12 cellular contexts compared by ENCODE assay signal in genomic region chr19:47730521-47730889, GRCh38. TPM values are rescaled to one million over a fixed set of nuclear protein-coding genes. Genes with fewer than 3 reads are reported as not detected.
DNase-seq lines count a peak whose midpoint lies in the region; ATAC-seq and TF ChIP-seq lines count a peak whose summit lies in the region.
"Had no signal": no experiment of that assay in that cellular context is flagged by ENCODE, and none has a peak within 500 bp of the region (broad histone marks: within the 10 kb centered on the region; RNA-seq: fewer than 3 reads in every experiment).

No MANE protein-coding gene starts in this region.

- no peaks in the 10 kb centered on the region for H3K36me3 Mint-ChIP-seq in activated naive CD4-positive, alpha-beta T cell treated with anti-CD3 and anti-CD28 coated beads for 36 hours (ENCODE audit: low read depth)
- H3K36me3 Mint-ChIP-seq in activated naive CD8-positive, alpha-beta T cell, result no peaks in the 10 kb centered on the region

- intact Hi-C loops in activated naive CD4-positive, alpha-beta T cell treated with anti-CD3 and anti-CD28 coated beads for 36 hours (cut with micrococcal nuclease), result no loop called here
- intact Hi-C loops in lower leg skin (cut with DNase I; ENCODE audit: low total_unique reads), result no loop called here

- H3K36me3 ChIP-seq in lung (ENCODE audit: control insufficient read depth in 2 of 2, insufficient read depth in 2 of 2, low read length in 2 of 2) (peaks cover 0 to 19% of the 10 kb centered on the region in 2 donors), tibial nerve (peaks cover 0 to 72% (median 5%) of the 10 kb centered on the region in 3 donors)
- H3K36me3 ChIP-seq: neutrophil had no signal

- H3K4me1 Mint-ChIP-seq in activated naive CD4-positive, alpha-beta T cell treated with anti-CD3 and anti-CD28 coated beads for 36 hours (ENCODE audit: low read depth), result peaks cover 14% of the 10 kb centered on the region
- H3K4me1 Mint-ChIP-seq in activated naive CD8-positive, alpha-beta T cell (ENCODE audit: low read depth), result peaks cover 11% of the 10 kb centered on the region

- TF ChIP-seq POLR2A in tibial nerve (IDR thresholded peaks at IDR 0.05) (no peak), lower leg skin (IDR thresholded peaks at IDR 0.05) (no peak)

- H3K9me3 Mint-ChIP-seq in activated naive CD4-positive, alpha-beta T cell treated with anti-CD3 and anti-CD28 coated beads for 36 hours, result no peaks in the 10 kb centered on the region
- H3K9me3 Mint-ChIP-seq in activated naive CD8-positive, alpha-beta T cell (ENCODE audit: low read depth), result no peaks in the 10 kb centered on the region

- peak overlapping the region; percentile 75 for H3K4me3 Mint-ChIP-seq in activated naive CD4-positive, alpha-beta T cell treated with anti-CD3 and anti-CD28 coated beads for 36 hours
- H3K4me3 Mint-ChIP-seq in activated naive CD8-positive, alpha-beta T cell, result peak overlapping the region; percentile 66

- no peak overlapping the region for H3K27ac Mint-ChIP-seq in activated naive CD4-positive, alpha-beta T cell treated with anti-CD3 and anti-CD28 coated beads for 36 hours
- no peak overlapping the region for H3K27ac Mint-ChIP-seq in activated naive CD8-positive, alpha-beta T cell

- CTCF ChIA-PET in activated naive CD4-positive, alpha-beta T cell treated with anti-CD3 and anti-CD28 coated beads for 36 hours (lab: Charles Lee), result interaction anchor here (0.6 kb wide), 2 partner anchors 371 to 487 kb away, joined by 3 read pairs; no protein-coding TSS in a partner anchor

- ATAC-seq in lung (ENCODE audit: insufficient read depth, low FRiP score) (no peak), HG03354 (IDR thresholded peaks at IDR 0.05; ENCODE audit: poor library complexity, severe bottlenecking, unreplicated experiment) (no peak)

- DNase-seq in activated naive CD4-positive, alpha-beta T cell treated with anti-CD3 and anti-CD28 coated beads for 36 hours, result no peak
- no peak for DNase-seq in activated naive CD4-positive, alpha-beta T cell treated with anti-CD3 and anti-CD28 coated beads, Interleukin-2, amount 50 U/mL, for 16 hours
- DNase-seq in lung (ENCODE audit: low spot score) (no peak), tibial nerve (ENCODE audit: low spot score in 2 of 2) (no peak), DMS114 treated with DMSO at 0.1 percent for 48 hours (lab: John Stamatoyannopoulos, UW; ENCODE audit: unreplicated experiment) (no peak), lower leg skin (ENCODE audit: low spot score in 2 of 2) (no peak)
- DNase-seq: activated gamma-delta T cell; effector CD4-positive, alpha-beta T cell had no signal

- TF ChIP-seq EP300 in tibial nerve (IDR thresholded peaks at IDR 0.05), result no peak

- no peaks in the 10 kb centered on the region for H3K27me3 ChIP-seq in lung (ENCODE audit: control insufficient read depth, insufficient read depth)
- H3K27me3 ChIP-seq in tibial nerve, result no peaks in the 10 kb centered on the region

- H3K4me3 ChIP-seq in lung (no peak overlapping the region), tibial nerve (no peak overlapping the region), lower leg skin (ENCODE audit: low read depth, poor library complexity, severe bottlenecking) (no peak overlapping the region)

- WGBS in lung, 2 donors, result 87 to 88% methylated on average over 8 of the region's 8 CpGs
- 82 to 86% methylated on average over 8 of the region's 8 CpGs for WGBS in tibial nerve, 2 donors
- WGBS in lower leg skin, 2 donors, result 83 to 87% methylated on average over 8 of the region's 8 CpGs

- H3K27ac ChIP-seq in lung (ENCODE audit: low read depth in 1 of 2, low read length in 1 of 2) (peak overlapping the region; percentile 27 to 87), tibial nerve (peak overlapping the region in 3 of 4 donors; percentile 82 to 90 (median 88))
- H3K27ac ChIP-seq: neutrophil had no signal

- no peaks in the 10 kb centered on the region for H3K9me3 ChIP-seq in lung (ENCODE audit: control insufficient read depth in 2 of 2, insufficient read depth in 1 of 2, low read length in 1 of 2)
- H3K9me3 ChIP-seq in tibial nerve, result no peaks in the 10 kb centered on the region
- H3K9me3 ChIP-seq: neutrophil had no signal

- H3K4me1 ChIP-seq in lung (ENCODE audit: control insufficient read depth in 2 of 2, insufficient read depth in 2 of 2, low read length in 2 of 2) (peaks cover 0 to 17% of the 10 kb centered on the region in 2 donors), tibial nerve (peaks cover 0 to 49% (median 14%) of the 10 kb centered on the region in 4 donors)

- H3K27me3 Mint-ChIP-seq in activated naive CD4-positive, alpha-beta T cell treated with anti-CD3 and anti-CD28 coated beads for 36 hours (ENCODE audit: low read depth), result peaks cover 15% of the 10 kb centered on the region
- peaks cover 12% of the 10 kb centered on the region for H3K27me3 Mint-ChIP-seq in activated naive CD8-positive, alpha-beta T cell

- TF ChIP-seq CTCF in lung (IDR thresholded peaks at IDR 0.05; ENCODE audit: control extremely low read depth, extremely low read depth) (no peak), tibial nerve (IDR thresholded peaks at IDR 0.05) (no peak), lower leg skin (IDR thresholded peaks at IDR 0.05) (no peak)

RNA-seq across cellular contexts. Expression of gene NOP53, which starts 14.8 kb away (rescaled TPM):
- 100 to 1,000 TPM; 274 to 300 TPM for total RNA-seq in activated naive CD4-positive, alpha-beta T cell treated with anti-CD3 and anti-CD28 coated beads for 36 hours
- total RNA-seq in lung (100 to 1,000 TPM; 146 to 188 TPM), tibial nerve (100 to 1,000 TPM; 320 to 532 (median 408) TPM), lower leg skin (100 to 1,000 TPM; 537 to 842 (median 746) TPM)
- polyA plus RNA-seq in lung, result 100 to 1,000 TPM; 198 to 498 TPM

RNA-seq across cellular contexts. Expression of gene EHD2, which starts 17.3 kb away (rescaled TPM):
- total RNA-seq in activated naive CD4-positive, alpha-beta T cell treated with anti-CD3 and anti-CD28 coated beads for 36 hours, result under 1 TPM; 0.27 to 0.41 TPM
- 100 to 1,000 TPM; 177 to 190 TPM for total RNA-seq in lung
- 10 to 100 TPM; 68.0 to 76.5 TPM for polyA plus RNA-seq in lung
- total RNA-seq in tibial nerve, result 100 to 1,000 TPM; 128 to 196 (median 159) TPM
- 10 to 100 TPM; 49.4 to 89.4 (median 66.0) TPM for total RNA-seq in lower leg skin
- total RNA-seq: G401 had no signal

RNA-seq across cellular contexts. Expression of gene SELENOW, which starts 48.0 kb away (rescaled TPM):
- total RNA-seq in activated naive CD4-positive, alpha-beta T cell treated with anti-CD3 and anti-CD28 coated beads for 36 hours, result 100 to 1,000 TPM; 146 to 149 TPM
- total RNA-seq in lung (100 to 1,000 TPM; 104 to 347 TPM), tibial nerve (100 to 1,000 TPM; 495 to 841 (median 572) TPM), lower leg skin (100 to 1,000 TPM; 487 to 722 (median 609) TPM)
- polyA plus RNA-seq in lung, result 100 to 1,000 TPM; 345 to 532 TPM

Comparison
In these comparisons a context has a peak if more than half of its experiments do, and no peak if none do; other contexts are left out.
1. RNA of gene EHD2, which starts 17.3 kb away (total RNA-seq): 177 to 190 TPM in lung, 128 to 196 TPM in tibial nerve and 49.4 to 89.4 TPM in lower leg skin; 0.27 to 0.41 TPM in activated naive CD4-positive, alpha-beta T cell treated with anti-CD3 and anti-CD28 coated beads for 36 hours; every median in the first group is over 10 times any median in the second.